Comparison of ENCODE assay signal across 14 cellular contexts in the genomic region with DNA sequence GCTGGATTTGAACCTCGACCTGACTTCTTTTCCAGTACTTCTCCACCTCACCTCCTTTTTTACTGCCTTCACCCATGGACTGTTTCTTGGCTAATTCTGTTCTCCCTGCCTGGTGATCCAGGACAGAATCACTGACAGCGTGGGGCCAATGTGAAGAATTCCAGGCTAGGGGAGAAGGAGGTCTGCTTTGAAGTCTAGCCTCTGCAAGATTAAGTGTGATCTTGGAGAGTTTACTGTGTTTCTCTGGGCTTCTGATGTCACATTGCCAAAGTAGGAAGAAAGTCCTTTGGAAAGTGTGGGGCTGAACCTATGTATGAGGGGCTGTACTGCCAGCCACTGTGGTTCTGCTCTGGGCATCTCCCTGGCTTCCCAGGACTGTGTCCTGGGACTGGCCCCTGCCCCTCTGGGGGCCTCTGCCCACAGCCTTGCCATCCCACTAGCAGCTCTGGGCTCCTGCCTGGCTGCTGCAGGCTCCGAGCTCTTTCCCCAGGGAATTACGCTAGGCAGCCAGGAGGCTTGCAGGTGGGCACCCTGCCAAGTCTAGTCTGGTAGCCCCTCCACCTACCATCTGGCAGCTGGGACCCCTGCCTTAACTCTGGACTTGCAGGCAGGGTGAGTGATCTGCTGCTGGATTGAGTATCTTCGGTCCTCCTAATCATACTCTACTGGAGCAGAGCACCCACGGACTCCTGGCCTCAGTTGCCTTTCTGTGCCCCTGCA. TPM values are rescaled to one million over a fixed set of nuclear protein-coding genes. Genes with fewer than 3 reads are reported as not detected.
A peak's percentile ranks its signal among the peaks of the same experiment; 100 is the strongest.
DNase-seq lines count a peak whose midpoint lies in the region; ATAC-seq, FAIRE-seq and TF ChIP-seq lines count a peak whose summit lies in the region.
"Had no signal": no experiment of that assay in that cellular context is flagged by ENCODE, and none has a peak within 500 bp of the region (broad histone marks: within the 10 kb centered on the region; RNA-seq: fewer than 3 reads in every experiment).

No MANE protein-coding gene starts in this region.

- H3K79me1 ChIP-seq in IMR-90 (ENCODE audit: low read depth in 1 of 2, low read length in 2 of 2): peaks cover 4 to 24% of the 10 kb centered on the region in 2 experiments

- no TSS peak for BruUV-seq in IMR-90 (replicated peaks; lab: Mats Ljungman, UMichigan)

- in situ Hi-C loops in IMR-90 (cut with MboI; ENCODE audit: low sequenced_read_pairs) (loop anchor here (5.0 kb wide), 1 partner anchor 48 kb away; no protein-coding TSS in a partner anchor), transverse colon (cut with MboI; ENCODE audit: low pct_ligation_motif_present in 1 of 4, low pct_unique_long_range_greater_than_20kb in 1 of 4, low sequenced_read_pairs in 3 of 4) (no loop called here)

- no peak overlapping the region; a peak in 1 of 4 replicates for H4K8ac ChIP-seq in IMR-90 (ENCODE audit: low read depth in 2 of 2, low read length in 2 of 2)

- H2BK20ac ChIP-seq in IMR-90 (ENCODE audit: low read depth, low read length): no peak overlapping the region

- H3K9ac ChIP-seq in BLaER1 treated with 17β-estradiol and CSF1 and Interleukin-3, amounts not matched to agents 10 nM and 100 nM: no peak overlapping the region; a peak in 1 of 22 replicates
- H3K9ac ChIP-seq in IMR-90 (ENCODE audit: low read depth, low read length): no peak overlapping the region
- H3K9ac ChIP-seq in SK-N-SH: no peak overlapping the region
- H3K9ac ChIP-seq in kidney (ENCODE audit: low read length in 2 of 2): no peak overlapping the region

- peaks cover 5 to 7% (median 5%) of the 10 kb centered on the region in 3 donors for H3K4me1 Mint-ChIP-seq in CD8-positive, alpha-beta memory T cell

- no peak overlapping the region for H3K4me3 ChIP-seq in BLaER1 treated with 17β-estradiol and CSF1 and Interleukin-3, amounts not matched to agents 10 nM and 100 nM
- H3K4me3 ChIP-seq in IMR-90 (ENCODE audit: insufficient read depth, low read depth, low read length): no peak overlapping the region
- peak overlapping the region in 1 of 2 experiments; percentile 29; a peak in 1 of 4 replicates for H3K4me3 ChIP-seq in SK-N-SH (ENCODE audit: low read depth in 2 of 2, low read length in 1 of 2)
- H3K4me3 ChIP-seq in kidney (ENCODE audit: low read length in 2 of 2): no peak overlapping the region
- H3K4me3 ChIP-seq in CD8-positive, alpha-beta memory T cell (ENCODE audit: low read length): no peak overlapping the region
- H3K4me3 ChIP-seq in transverse colon: no peak overlapping the region
- H3K4me3 ChIP-seq: coronary artery had no signal

- no peak for TF ChIP-seq POLR2A in IMR-90 (IDR thresholded peaks at IDR 0.05; ENCODE audit: low read depth, low read length)
- no peak for TF ChIP-seq POLR2A in transverse colon (IDR thresholded peaks at IDR 0.05)

- H3K23ac ChIP-seq in IMR-90 (ENCODE audit: low read depth, low read length): no peak overlapping the region

- no peaks in the 10 kb centered on the region for H3K36me3 ChIP-seq in BLaER1 treated with 17β-estradiol and CSF1 and Interleukin-3, amounts not matched to agents 10 nM and 100 nM
- H3K36me3 ChIP-seq in IMR-90 (ENCODE audit: control insufficient read depth, insufficient read depth, low read length): peaks cover 2% of the 10 kb centered on the region; the same call in 1 of the 2 replicates
- H3K36me3 ChIP-seq in SK-N-SH (replicated peaks in 1 of 2; ENCODE audit: control insufficient read depth in 1 of 2, insufficient read depth in 2 of 2, low read length in 1 of 2): no peaks in the 10 kb centered on the region
- H3K36me3 ChIP-seq in kidney (ENCODE audit: control insufficient read depth in 1 of 2, insufficient read depth in 2 of 2, low read length in 2 of 2): peaks cover 2 to 4% of the 10 kb centered on the region in 2 donors
- H3K36me3 ChIP-seq in CD8-positive, alpha-beta memory T cell (ENCODE audit: insufficient read depth, low read length): no peaks in the 10 kb centered on the region
- peaks cover 0 to 5% (median 0%) of the 10 kb centered on the region in 4 donors for H3K36me3 ChIP-seq in transverse colon

- no peaks in the 10 kb centered on the region for H3K9me3 ChIP-seq in BLaER1 treated with 17β-estradiol and CSF1 and Interleukin-3, amounts not matched to agents 10 nM and 100 nM (replicated peaks in 1 of 11)
- H3K9me3 ChIP-seq in IMR-90 (ENCODE audit: control insufficient read depth, insufficient read depth, low read length) (no peaks in the 10 kb centered on the region), SK-N-SH (no peaks in the 10 kb centered on the region), kidney (ENCODE audit: control insufficient read depth in 1 of 2, low read length in 2 of 2) (no peaks in the 10 kb centered on the region), transverse colon (no peaks in the 10 kb centered on the region)
- H3K9me3 ChIP-seq in CD8-positive, alpha-beta memory T cell (ENCODE audit: low read length): no peaks in the 10 kb centered on the region

- CTCF ChIA-PET in IMR-90 (lab: Yijun Ruan, JAX) (interaction anchor here (0.6 to 1.5 kb wide), 2 partner anchors 8 to 12 kb away, joined by 3 to 4 read pairs; no protein-coding TSS in a partner anchor), SK-N-SH (lab: Yijun Ruan, JAX) (interaction anchor here (2.2 to 4.8 kb wide), 2 partner anchors 9 to 52 kb away, joined by 8 to 49 read pairs; no protein-coding TSS in a partner anchor)
- CTCF ChIA-PET in CD8-positive, alpha-beta memory T cell (lab: Charles Lee): interaction anchor here (3.4 kb wide), 1 partner anchor 52 kb away, joined by 10 read pairs; no protein-coding TSS in a partner anchor

- H3K79me2 ChIP-seq in SK-N-SH (ENCODE audit: insufficient read depth): 0 out of 2 replicates have a peak, but pooled peaks cover 3% of the 10 kb centered on the region

- H3K27ac Mint-ChIP-seq in CD8-positive, alpha-beta memory T cell: no peak overlapping the region
- H3K27ac Mint-ChIP-seq: activated CD4-positive, alpha-beta memory T cell treated with anti-CD3 and anti-CD28 coated beads, Interleukin-2, amount 10 ng/mL, durations not matched to agents 7 days and 5 days; T-helper 17 cell had no signal

- H2BK15ac ChIP-seq in IMR-90 (ENCODE audit: low read depth, low read length): no peak overlapping the region

- H3K18ac ChIP-seq in IMR-90 (ENCODE audit: low read depth, low read length): no peak overlapping the region

- TF ChIP-seq CTCF in IMR-90 (conservative IDR thresholded peaks at IDR 0.05; ENCODE audit: low read depth, low read length): no peak
- TF ChIP-seq CTCF in SK-N-SH (IDR thresholded peaks at IDR 0.05): no peak
- TF ChIP-seq CTCF in kidney (IDR thresholded peaks at IDR 0.05; ENCODE audit: borderline replicate concordance, extremely low read depth, insufficient read depth): no peak
- TF ChIP-seq CTCF in transverse colon (IDR thresholded peaks at IDR 0.05): no peak

- H3K36me3 Mint-ChIP-seq in CD8-positive, alpha-beta memory T cell: no peaks in the 10 kb centered on the region

- no peak overlapping the region for H3K14ac ChIP-seq in IMR-90 (replicated peaks; ENCODE audit: low read depth, low read length)

- no peaks in the 10 kb centered on the region for H3K27me3 ChIP-seq in BLaER1 treated with 17β-estradiol and CSF1 and Interleukin-3, amounts not matched to agents 10 nM and 100 nM
- H3K27me3 ChIP-seq in IMR-90 (ENCODE audit: control insufficient read depth, insufficient read depth, low read length): no peaks in the 10 kb centered on the region
- no peaks in the 10 kb centered on the region for H3K27me3 ChIP-seq in SK-N-SH (ENCODE audit: insufficient read depth)
- no peaks in the 10 kb centered on the region for H3K27me3 ChIP-seq in CD8-positive, alpha-beta memory T cell (ENCODE audit: insufficient read depth, low read length, poor library complexity, severe bottlenecking)
- no peaks in the 10 kb centered on the region for H3K27me3 ChIP-seq in transverse colon

- H3K4me2 ChIP-seq in BLaER1 treated with 17β-estradiol and CSF1 and Interleukin-3, amounts not matched to agents 10 nM and 100 nM: peak overlapping the region in 8 of 11 experiments; percentile 11 to 62 (median 43); a peak in 15 of 22 replicates
- no peak overlapping the region for H3K4me2 ChIP-seq in IMR-90 (ENCODE audit: low read depth, low read length)
- no peak overlapping the region for H3K4me2 ChIP-seq in SK-N-SH

- H3K9me1 ChIP-seq in IMR-90 (ENCODE audit: insufficient read depth, low read length): peaks cover 12% of the 10 kb centered on the region

- ATAC-seq in IMR-90 (ENCODE audit: low read depth) (no peak), HG03457 (IDR thresholded peaks at IDR 0.05; ENCODE audit: unreplicated experiment) (no peak)
- ATAC-seq: left colon, T-helper 17 cell had no signal

- H4K20me1 ChIP-seq in BLaER1 treated with 17β-estradiol and CSF1 and Interleukin-3, amounts not matched to agents 10 nM and 100 nM: peaks cover 0 to 23% (median 0%) of the 10 kb centered on the region in 11 experiments; a peak in 2 of 22 replicates
- H4K20me1 ChIP-seq in IMR-90 (ENCODE audit: insufficient read depth, low read length) (0 out of 2 replicates have a peak, but pooled peaks cover 2% of the 10 kb centered on the region), SK-N-SH (ENCODE audit: insufficient read depth) (no peaks in the 10 kb centered on the region)

- dilution Hi-C loops in IMR-90 (cut with HindIII; ENCODE audit: low sequenced_read_pairs, unreplicated experiment): no loop called here

- H2AK9ac ChIP-seq in IMR-90 (replicated peaks; ENCODE audit: low read depth, low read length, poor library complexity): peak overlapping the region; percentile 79

- no peak overlapping the region for H4K5ac ChIP-seq in IMR-90 (ENCODE audit: low read depth, low read length)

- peak overlapping the region; percentile 46 for H2AFZ ChIP-seq in IMR-90 (replicated peaks; ENCODE audit: low read length, poor library complexity)
- no peak overlapping the region for H2AFZ ChIP-seq in SK-N-SH (ENCODE audit: low read depth)

- WGBS in IMR-90 (ENCODE audit: extremely low coverage in 2 of 2, insufficient read length in 1 of 2), 2 experiments: no CpG with 5 or more reads among the region's 6 CpGs
- WGBS in SK-N-SH (ENCODE audit: low lambda C conversion rate): 78% methylated on average over 4 of the region's 6 CpGs
- 67 to 86% methylated on average over 1 to 6 of the region's 6 CpGs for WGBS in transverse colon (ENCODE audit: low coverage in 1 of 2), 2 donors

- H4K91ac ChIP-seq in IMR-90 (ENCODE audit: insufficient read depth, low read depth, low read length): no peak overlapping the region

- no peak overlapping the region for H3K4ac ChIP-seq in IMR-90 (ENCODE audit: low read depth, low read length)

- H3K56ac ChIP-seq in IMR-90 (ENCODE audit: extremely low read depth, insufficient read depth, low read length): no peak overlapping the region

- peaks cover 0 to 77% (median 50%) of the 10 kb centered on the region in 10 experiments; a peak in 17 of 20 replicates for H3K4me1 ChIP-seq in BLaER1 treated with 17β-estradiol and CSF1 and Interleukin-3, amounts not matched to agents 10 nM and 100 nM
- H3K4me1 ChIP-seq in IMR-90 (ENCODE audit: control insufficient read depth, insufficient read depth, low read length) (peaks cover 29% of the 10 kb centered on the region), SK-N-SH (ENCODE audit: control insufficient read depth in 1 of 2, insufficient read depth in 2 of 2, low read depth in 1 of 2, low read length in 1 of 2) (peaks cover 29 to 47% of the 10 kb centered on the region in 2 experiments), kidney (ENCODE audit: control insufficient read depth in 1 of 2, insufficient read depth in 1 of 2, low read depth in 1 of 2, low read length in 2 of 2) (peaks cover 21 to 33% of the 10 kb centered on the region in 2 donors), transverse colon (peaks cover 31 to 67% (median 40%) of the 10 kb centered on the region in 4 donors)
- peaks cover 8% of the 10 kb centered on the region for H3K4me1 ChIP-seq in CD8-positive, alpha-beta memory T cell (ENCODE audit: insufficient read depth, low read length)

- H3K27ac ChIP-seq in BLaER1 treated with 17β-estradiol and CSF1 and Interleukin-3, amounts not matched to agents 10 nM and 100 nM: no peak overlapping the region; a peak in 1 of 22 replicates
- H3K27ac ChIP-seq in IMR-90 (ENCODE audit: insufficient read depth, low read length): no peak overlapping the region
- H3K27ac ChIP-seq in SK-N-SH (ENCODE audit: low read depth in 2 of 2, low read length in 1 of 2): peak overlapping the region in 1 of 2 experiments; percentile 19; a peak in 1 of 4 replicates
- H3K27ac ChIP-seq in kidney (ENCODE audit: low read depth in 2 of 2, low read length in 2 of 2): no peak overlapping the region
- H3K27ac ChIP-seq in CD8-positive, alpha-beta memory T cell (ENCODE audit: low read depth, low read length): no peak overlapping the region
- peak overlapping the region in 1 of 4 donors; percentile 5 for H3K27ac ChIP-seq in transverse colon
- H3K27ac ChIP-seq: coronary artery had no signal

- H3K9me2 ChIP-seq in SK-N-SH: no peaks in the 10 kb centered on the region

- H2AK5ac ChIP-seq in IMR-90 (ENCODE audit: low read depth, low read length): no peak overlapping the region

- intact Hi-C loops in IMR-90 (cut with micrococcal nuclease) (no loop called here), kidney (cut with DNase I) (no loop called here), transverse colon (cut with DNase I; ENCODE audit: low total_unique reads) (no loop called here)

- no peak overlapping the region for H2BK120ac ChIP-seq in IMR-90 (ENCODE audit: low read depth, low read length)

- no peak overlapping the region for H2BK5ac ChIP-seq in IMR-90 (ENCODE audit: low read depth, low read length, poor library complexity, severe bottlenecking)

- TF ChIP-seq RAD21 in IMR-90 (IDR thresholded peaks at IDR 0.05; ENCODE audit: low read length) (no peak), SK-N-SH (IDR thresholded peaks at IDR 0.05; ENCODE audit: low read length) (no peak)

- peaks cover 11% of the 10 kb centered on the region for H3F3A ChIP-seq in SK-N-SH (replicated peaks; ENCODE audit: insufficient read depth)

- no peak for TF ChIP-seq EP300 in SK-N-SH (IDR thresholded peaks at IDR 0.05; ENCODE audit: borderline replicate concordance in 1 of 2, low read depth in 1 of 2, low read length in 1 of 2)
- no peak for TF ChIP-seq EP300 in transverse colon (IDR thresholded peaks at IDR 0.05; ENCODE audit: low read depth)

- no peak for FAIRE-seq in kidney (lab: Jason Lieb, UNC)

- no peak overlapping the region for H3K4me3 Mint-ChIP-seq in CD8-positive, alpha-beta memory T cell
- H3K4me3 Mint-ChIP-seq: activated CD4-positive, alpha-beta memory T cell treated with anti-CD3 and anti-CD28 coated beads, Interleukin-2, amount 10 ng/mL, durations not matched to agents 7 days and 5 days; T-helper 17 cell had no signal

- POLR2A ChIA-PET in IMR-90 (lab: Charles Lee; ENCODE audit: unreplicated experiment) (no interaction called here), SK-N-SH (lab: Yijun Ruan, JAX) (interaction anchor here (0.6 to 0.7 kb wide), 2 partner anchors 9 to 23 kb away, joined by 3 to 4 read pairs; a partner anchor contains a TSS)
- POLR2A ChIA-PET in CD8-positive, alpha-beta memory T cell (lab: Charles Lee): no interaction called here

- H3K9me3 Mint-ChIP-seq in CD8-positive, alpha-beta memory T cell: no peaks in the 10 kb centered on the region
- H3K9me3 Mint-ChIP-seq: activated CD4-positive, alpha-beta memory T cell treated with anti-CD3 and anti-CD28 coated beads, Interleukin-2, amount 10 ng/mL, durations not matched to agents 7 days and 5 days had no signal

- H3K27me3 Mint-ChIP-seq in CD8-positive, alpha-beta memory T cell: peaks cover 0 to 1% of the 10 kb centered on the region in 2 donors
- H3K27me3 Mint-ChIP-seq: activated CD4-positive, alpha-beta memory T cell treated with anti-CD3 and anti-CD28 coated beads, Interleukin-2, amount 10 ng/mL, durations not matched to agents 7 days and 5 days; T-helper 17 cell had no signal

- DNase-seq in IMR-90: no peak
- DNase-seq in SK-N-SH: peak; percentile 72
- peak; percentile 52 for DNase-seq in kidney
- DNase-seq in CD8-positive, alpha-beta memory T cell: no peak
- DNase-seq in transverse colon: no peak
- no peak for DNase-seq in NCI-H2029 (lab: John Stamatoyannopoulos, UW)
- DNase-seq: activated CD4-positive, alpha-beta memory T cell treated with anti-CD3 and anti-CD28 coated beads, Interleukin-2, amount 10 ng/mL, durations not matched to agents 7 days and 5 days; activated naive CD4-positive, alpha-beta T cell treated with anti-CD3 and anti-CD28 coated beads, Interleukin-2, amount 50 U/mL, for 16 hours; left colon; nucleus accumbens; T-helper 17 cell had no signal

RNA-seq across cellular contexts. Expression of a gene that starts 52.2 kb away (rescaled TPM):
- 149 and 166 TPM in 2 replicates for total RNA-seq in IMR-90 (2012; rRNA removed)
- 62.3 and 100 TPM in 2 replicates for polyA plus RNA-seq in IMR-90 (2012; rRNA removed)
- polyA plus RNA-seq in IMR-90 (2012; cell fraction: cytosol; rRNA removed): 44.6 and 66.2 TPM in 2 replicates
- 61.1 and 163 TPM in 2 replicates for polyA plus RNA-seq in IMR-90 (2012; cell fraction: nucleus; rRNA removed; ENCODE audit: low replicate concordance)
- polyA plus RNA-seq in SK-N-SH (2012; rRNA removed): 31.9 and 46.3 TPM in 2 replicates
- polyA plus RNA-seq in SK-N-SH (2012; cell fraction: cytosol; rRNA removed): 41.7 and 41.8 TPM in 2 replicates
- polyA plus RNA-seq in SK-N-SH (2012; cell fraction: nucleus; rRNA removed): 65.5 and 101 TPM in 2 replicates
- total RNA-seq in kidney: 86.1 TPM
- 24.8 TPM for polyA plus RNA-seq in kidney (ENCODE audit: insufficient read depth, low read depth, low replicate concordance)
- 100 to 1,000 TPM; 205 to 219 TPM for total RNA-seq in CD8-positive, alpha-beta memory T cell
- polyA plus RNA-seq in CD8-positive, alpha-beta memory T cell: 131 TPM
- total RNA-seq in transverse colon: 10 to 100 TPM; 23.9 to 54.5 (median 33.8) TPM

RNA-seq across cellular contexts. Expression of a gene that starts 52.5 kb away (rescaled TPM):
- 20.3 and 25.8 TPM in 2 replicates for total RNA-seq in IMR-90 (2012; rRNA removed)
- 12.6 and 13.9 TPM in 2 replicates for polyA plus RNA-seq in IMR-90 (2012; rRNA removed)
- polyA plus RNA-seq in IMR-90 (2012; cell fraction: cytosol; rRNA removed): 2.6 and 4.5 TPM in 2 replicates
- 8.9 and 48.4 TPM in 2 replicates for polyA plus RNA-seq in IMR-90 (2012; cell fraction: nucleus; rRNA removed; ENCODE audit: low replicate concordance)
- 13.2 and 19.2 TPM in 2 replicates for polyA plus RNA-seq in SK-N-SH (2012; rRNA removed)
- 16.3 and 16.6 TPM in 2 replicates for polyA plus RNA-seq in SK-N-SH (2012; cell fraction: cytosol; rRNA removed)
- polyA plus RNA-seq in SK-N-SH (2012; cell fraction: nucleus; rRNA removed): 23.7 and 53.3 TPM in 2 replicates
- total RNA-seq in kidney: 40.1 TPM
- 14.3 TPM for polyA plus RNA-seq in kidney (ENCODE audit: insufficient read depth, low read depth, low replicate concordance)
- total RNA-seq in CD8-positive, alpha-beta memory T cell: 10 to 100 TPM; 28.6 to 30.6 TPM
- 17.3 TPM for polyA plus RNA-seq in CD8-positive, alpha-beta memory T cell
- 100 to 1,000 TPM in 1 of 4 donors, 10 to 100 TPM in 3; 26.2 to 257 (median 40.7) TPM for total RNA-seq in transverse colon

Comparison
In these comparisons a context has a peak if more than half of its experiments do, and no peak if none do; other contexts are left out.
1. H3K4me2 ChIP-seq: peak in BLaER1 treated with 17β-estradiol and CSF1 and Interleukin-3, amounts not matched to agents 10 nM and 100 nM (8 of 11); none in IMR-90 (single experiment) and SK-N-SH (single experiment).
2. DNase-seq: peak in SK-N-SH (single experiment) and kidney (single experiment); none in IMR-90 (single experiment), CD8-positive, alpha-beta memory T cell (0 of 5), transverse colon (single experiment) and NCI-H2029 (single experiment).